21 cellular contexts compared by ENCODE assay signal in genomic region chr13:114076329-114076761, GRCh38. TPM values are rescaled to one million over a fixed set of nuclear protein-coding genes. Genes with fewer than 3 reads are reported as not detected.
DNase-seq lines count a peak whose midpoint lies in the region; ATAC-seq, FAIRE-seq and TF ChIP-seq lines count a peak whose summit lies in the region.
"Had no signal": no experiment of that assay in that cellular context is flagged by ENCODE, and none has a peak within 500 bp of the region (broad histone marks: within the 10 kb centered on the region; RNA-seq: fewer than 3 reads in every experiment).

No MANE protein-coding gene starts in this region.

- ATAC-seq in CD4-positive, alpha-beta T cell (ENCODE audit: poor library complexity): no peak
- no peak for ATAC-seq in left ventricle myocardium superior

- no peak for TF ChIP-seq POLR2A in GM12892 (IDR thresholded peaks at IDR 0.05; ENCODE audit: low read depth, low read length)

- peaks cover 6% of the 10 kb centered on the region for H3K36me3 ChIP-seq in MG63
- H3K36me3 ChIP-seq: adrenal gland had no signal

- peak overlapping the region; percentile 87 for H3K27ac Mint-ChIP-seq in CD4-positive, alpha-beta T cell
- 0 out of 2 replicates have a peak overlapping the region, but pooled peaks have one; percentile 7 for H3K27ac Mint-ChIP-seq in HFFc6
- H3K27ac Mint-ChIP-seq in osteocyte (ENCODE audit: unreplicated experiment): peak overlapping the region; percentile 67

- H3K9me3 Mint-ChIP-seq in CD4-positive, alpha-beta T cell: no peaks in the 10 kb centered on the region
- H3K9me3 Mint-ChIP-seq in HFFc6 (peaks cover under 1% of the 10 kb centered on the region), osteocyte (ENCODE audit: unreplicated experiment) (no peaks in the 10 kb centered on the region)

- H3K4me1 Mint-ChIP-seq in CD4-positive, alpha-beta T cell (ENCODE audit: low read depth): peaks cover 58% of the 10 kb centered on the region
- H3K4me1 Mint-ChIP-seq in HFFc6 (ENCODE audit: low read depth): peaks cover 29% of the 10 kb centered on the region
- peaks cover 51% of the 10 kb centered on the region for H3K4me1 Mint-ChIP-seq in osteocyte (ENCODE audit: unreplicated experiment)

- DNase-seq in CD4-positive, alpha-beta T cell: no peak
- DNase-seq in HFFc6 (no peak), left ventricle myocardium superior (peak; percentile 38), osteocyte (ENCODE audit: extremely low spot score, unreplicated experiment) (no peak), GM12892 (ENCODE audit: insufficient read length) (no peak), MG63 (no peak), SHP77 (lab: John Stamatoyannopoulos, UW) (no peak)
- DNase-seq: activated CD4-positive, CD25-positive, alpha-beta regulatory T cell treated with anti-CD3 and anti-CD28 coated beads, Interleukin-2, amount 50 U/mL, for 72 hours; activated CD8-positive, alpha-beta memory T cell treated with anti-CD3 and anti-CD28 coated beads, Interleukin-2, amount 50 U/mL, for 4 hours; cerebellar nuclear complex; DMS53; foreskin melanocyte; KBM-7; midbrain; NCI-H146; NCI-H226; NK-92 treated with Interleukin-12 subunit alpha and Interleukin-12 subunit beta, amount 100 ng/mL, for 24 hours; T-helper 2 cell had no signal

- H3K27me3 Mint-ChIP-seq in CD4-positive, alpha-beta T cell: no peaks in the 10 kb centered on the region
- H3K27me3 Mint-ChIP-seq in HFFc6 (ENCODE audit: insufficient read depth): peaks cover 5% of the 10 kb centered on the region
- no peaks in the 10 kb centered on the region for H3K27me3 Mint-ChIP-seq in osteocyte (ENCODE audit: unreplicated experiment)

- no peaks in the 10 kb centered on the region for H3K27me3 ChIP-seq in CD4-positive, alpha-beta T cell (ENCODE audit: control insufficient read depth, insufficient read depth, low read length)
- H3K27me3 ChIP-seq in MG63: no peaks in the 10 kb centered on the region
- H3K27me3 ChIP-seq: adrenal gland had no signal

- H3K4me3 ChIP-seq in MG63: no peak overlapping the region
- H3K4me3 ChIP-seq: adrenal gland had no signal

- peaks cover 85% of the 10 kb centered on the region for H3K36me3 Mint-ChIP-seq in CD4-positive, alpha-beta T cell (ENCODE audit: low read depth)
- peaks cover 43% of the 10 kb centered on the region for H3K36me3 Mint-ChIP-seq in HFFc6 (ENCODE audit: low read depth)
- peaks cover 22% of the 10 kb centered on the region for H3K36me3 Mint-ChIP-seq in osteocyte (ENCODE audit: unreplicated experiment)

- POLR2A ChIA-PET in CD4-positive, alpha-beta T cell (lab: Charles Lee): interaction anchor here (0.8 kb wide), 1 partner anchor 8 kb away, joined by 3 read pairs; no protein-coding TSS in a partner anchor

- CTCF ChIA-PET in CD4-positive, alpha-beta T cell (lab: Charles Lee): no interaction called here

- H3K9me3 ChIP-seq in CD4-positive, alpha-beta T cell (ENCODE audit: control insufficient read depth, low read length): no peaks in the 10 kb centered on the region
- no peaks in the 10 kb centered on the region for H3K9me3 ChIP-seq in MG63
- H3K9me3 ChIP-seq: adrenal gland had no signal

- intact Hi-C loops in CD4-positive, alpha-beta T cell (cut with DNase I, micrococcal nuclease): no loop called here
- intact Hi-C loops in left ventricle myocardium superior (cut with micrococcal nuclease): no loop called here

- peak overlapping the region; percentile 38 for H3K4me3 Mint-ChIP-seq in CD4-positive, alpha-beta T cell
- H3K4me3 Mint-ChIP-seq in HFFc6 (no peak overlapping the region), osteocyte (ENCODE audit: unreplicated experiment) (no peak overlapping the region)

- FAIRE-seq in GM12892 (lab: Jason Lieb, UNC): no peak

- no peak overlapping the region for H3K27ac ChIP-seq in CD4-positive, alpha-beta T cell (ENCODE audit: low read depth, low read length)
- H3K27ac ChIP-seq: adrenal gland, C4-2B, HL-60 had no signal

- TF ChIP-seq CTCF in CD4-positive, alpha-beta T cell (IDR thresholded peaks at IDR 0.05): no peak
- no peak for TF ChIP-seq CTCF in HFFc6 (IDR thresholded peaks at IDR 0.05)
- no peak for TF ChIP-seq CTCF in osteocyte (IDR thresholded peaks at IDR 0.05)

RNA-seq across cellular contexts. Expression of gene RASA3, which starts 56.1 kb away (rescaled TPM):
- 100 to 1,000 TPM; 181 to 184 TPM for total RNA-seq in CD4-positive, alpha-beta T cell
- 10 to 100 TPM; 31.6 to 37.6 (median 33.1) TPM for total RNA-seq in HFFc6 (2021; fragmentation: NEBNext Ultra II Directional; extraction: Animal tissue kit (Norgen Biotek cat#: 25700))
- total RNA-seq in left ventricle myocardium superior: 12.3 TPM
- total RNA-seq in osteocyte: 44.8 and 45.5 TPM in 2 replicates
- 15.6 TPM for polyA plus RNA-seq in GM12892 (2012; ENCODE audit: missing spikeins)
- total RNA-seq in MG63 (2014; rRNA removed; shearing (Covaris generic); ENCODE audit: low replicate concordance): 18.8 and 21.7 TPM in 2 replicates

Comparison
In these comparisons a context has a peak if more than half of its experiments do, and no peak if none do; other contexts are left out.
1. H3K27ac Mint-ChIP-seq: peak in every context shown above with its lines; median percentile 87 in CD4-positive, alpha-beta T cell; 67 in osteocyte; 7 in HFFc6.